ENCODE assay signal across 20 cellular contexts in the genomic region with DNA sequence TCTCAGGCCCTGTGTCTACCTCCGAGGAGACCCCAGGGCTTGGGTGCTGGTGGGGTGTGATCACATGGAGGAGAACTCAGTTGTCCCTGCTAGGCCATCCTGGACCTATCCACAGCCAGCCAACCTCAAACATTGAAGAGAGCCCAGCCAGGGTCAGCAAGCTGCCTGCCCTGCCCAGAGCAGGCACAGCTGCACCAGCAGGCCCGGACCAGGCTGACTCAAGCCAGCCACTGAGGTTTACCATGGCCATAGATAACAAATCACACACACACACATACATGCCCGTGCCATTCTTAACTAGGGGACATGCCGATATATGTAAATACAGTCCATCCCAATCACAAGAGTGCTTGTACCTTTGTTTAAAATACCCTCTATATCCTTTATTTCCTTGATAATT. TPM values are rescaled to one million over a fixed set of nuclear protein-coding genes. Genes with fewer than 3 reads are reported as not detected.
A peak's percentile ranks its signal among the peaks of the same experiment; 100 is the strongest.
DNase-seq lines count a peak whose midpoint lies in the region; ATAC-seq and TF ChIP-seq lines count a peak whose summit lies in the region.
"Had no signal": no experiment of that assay in that cellular context is flagged by ENCODE, and none has a peak within 500 bp of the region (broad histone marks: within the 10 kb centered on the region; RNA-seq: fewer than 3 reads in every experiment).

No MANE protein-coding gene starts in this region.

- H3K27ac Mint-ChIP-seq in progenitor cell of endocrine pancreas, result peak overlapping the region; percentile 25
- H3K27ac Mint-ChIP-seq: CD14-positive monocyte, GM23338, HFFc6, IgD-negative memory B cell had no signal

- TF ChIP-seq CTCF in coronary artery (IDR thresholded peaks at IDR 0.05) (no peak), progenitor cell of endocrine pancreas (IDR thresholded peaks at IDR 0.05; ENCODE audit: unreplicated experiment) (no peak)

- H3K4me1 Mint-ChIP-seq in progenitor cell of endocrine pancreas (ENCODE audit: low read depth), result peaks cover 20% of the 10 kb centered on the region
- H3K4me1 Mint-ChIP-seq: CD14-positive monocyte; CD4-positive, alpha-beta memory T cell; IgD-negative memory B cell had no signal

- H3K36me3 Mint-ChIP-seq in progenitor cell of endocrine pancreas (ENCODE audit: insufficient read depth), result peaks cover 2% of the 10 kb centered on the region
- H3K36me3 Mint-ChIP-seq: CD14-positive monocyte; CD4-positive, alpha-beta memory T cell had no signal

- no peaks in the 10 kb centered on the region for H3K27me3 ChIP-seq in H7 (ENCODE audit: control insufficient read depth, insufficient read depth, low read length)

- DNase-seq in H7, result peak; percentile 7
- DNase-seq in coronary artery (ENCODE audit: low spot score), result no peak
- DNase-seq in myocyte (ENCODE audit: low read depth), result peak; percentile 88
- no peak for DNase-seq in progenitor cell of endocrine pancreas (ENCODE audit: low spot score, unreplicated experiment)
- DNase-seq in activated CD4-positive, alpha-beta T cell treated with anti-CD3 and anti-CD28 coated beads for 48 hours, result no peak
- no peak for DNase-seq in ecto neural progenitor cell (ENCODE audit: low spot score)
- no peak for DNase-seq in EL
- DNase-seq: 8988T; CD4-positive, alpha-beta memory T cell; DMS153; DMS79; GF-D8; HFFc6 had no signal

- H3K27me3 Mint-ChIP-seq in progenitor cell of endocrine pancreas, result peaks cover 39% of the 10 kb centered on the region

- H3K36me3 ChIP-seq in H7 (replicated peaks; ENCODE audit: control insufficient read depth, insufficient read depth, low read length), result no peaks in the 10 kb centered on the region
- H3K36me3 ChIP-seq: BLaER1 had no signal

- no peak overlapping the region for H3K4me3 Mint-ChIP-seq in progenitor cell of endocrine pancreas (ENCODE audit: low read depth)
- H3K4me3 Mint-ChIP-seq: CD14-positive monocyte; CD4-positive, alpha-beta memory T cell; GM23338; HFFc6 had no signal

- H3K9me3 Mint-ChIP-seq in progenitor cell of endocrine pancreas (ENCODE audit: low read depth), result no peaks in the 10 kb centered on the region
- H3K9me3 Mint-ChIP-seq: CD4-positive, alpha-beta memory T cell; GM23338; HFFc6; IgD-negative memory B cell had no signal

- no peak overlapping the region for H3K4me3 ChIP-seq in H7 (ENCODE audit: insufficient read depth, low read depth, low read length)
- no peak overlapping the region for H3K4me3 ChIP-seq in coronary artery
- H3K4me3 ChIP-seq: BLaER1, GM12878, GM23338 had no signal

- H3K27ac ChIP-seq in coronary artery, result peak overlapping the region; percentile 21 to 68
- H3K27ac ChIP-seq: BLaER1 had no signal

- no peak for ATAC-seq in GM18873 (IDR thresholded peaks at IDR 0.05; ENCODE audit: low FRiP score, unreplicated experiment)
- ATAC-seq: GM12878, GM23338, HCT116 had no signal

RNA-seq across cellular contexts. Expression of gene ARHGEF7, which starts 8.1 kb away (rescaled TPM):
- total RNA-seq in H7 (2014; rRNA removed; shearing (Covaris generic)), result 20.8 and 31.6 TPM in 2 replicates
- total RNA-seq in myocyte, result 52.8 and 55.0 TPM in 2 replicates
- polyA plus RNA-seq in myocyte (2012), result 31.5 TPM
- 84.4 and 86.5 TPM in 2 replicates for total RNA-seq in progenitor cell of endocrine pancreas

Comparison
In these comparisons a context has a peak if more than half of its experiments do, and no peak if none do; other contexts are left out.
1. DNase-seq: peak in H7 (single experiment) and myocyte (single experiment); none in coronary artery (single experiment), progenitor cell of endocrine pancreas (single experiment), activated CD4-positive, alpha-beta T cell treated with anti-CD3 and anti-CD28 coated beads for 48 hours (single experiment), ecto neural progenitor cell (single experiment) and EL (single experiment).